ENCODE assay signal across 16 cellular contexts in the genomic region with DNA sequence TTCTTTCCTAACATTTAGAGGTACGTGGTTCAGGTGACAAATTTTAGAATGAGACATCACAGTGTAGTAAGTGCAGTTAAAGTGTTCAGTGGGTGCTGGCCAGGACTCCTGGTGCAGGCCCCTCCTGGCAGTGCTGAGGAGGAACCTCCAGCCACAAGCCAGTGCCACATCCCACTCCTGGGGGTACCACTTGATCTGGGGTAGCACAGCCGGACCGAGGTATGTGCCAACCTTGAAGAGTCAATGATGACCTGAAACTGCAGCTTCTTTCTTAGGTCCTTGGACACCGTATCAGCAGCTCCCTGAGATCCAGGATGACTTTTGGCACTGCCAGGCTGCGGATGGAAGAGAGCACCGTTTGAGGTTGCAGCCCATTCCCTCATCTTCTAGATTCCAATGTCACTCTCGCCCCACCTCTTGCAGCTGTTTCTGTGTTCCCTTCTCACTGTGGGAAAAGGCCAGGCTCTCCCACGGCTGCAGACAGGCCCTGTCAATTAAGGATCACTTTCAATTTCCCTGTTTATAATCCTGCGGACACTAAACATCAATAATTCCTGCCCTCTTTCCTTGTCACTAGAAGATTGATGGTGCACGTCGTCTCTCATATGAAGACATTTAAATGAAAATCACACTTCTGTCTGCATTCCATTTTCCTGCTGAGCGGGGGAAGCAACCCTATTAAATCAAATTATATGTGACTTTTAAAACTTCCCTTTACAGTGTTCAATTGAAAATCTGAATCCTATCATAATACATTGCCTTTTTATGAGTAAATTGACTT.
DNase-seq lines count a peak whose midpoint lies in the region; ATAC-seq and TF ChIP-seq lines count a peak whose summit lies in the region.
"Had no signal": no experiment of that assay in that cellular context is flagged by ENCODE, and none has a peak within 500 bp of the region (broad histone marks: within the 10 kb centered on the region; RNA-seq: fewer than 3 reads in every experiment).

No MANE protein-coding gene starts in this region.

- no peak overlapping the region for H3K27ac Mint-ChIP-seq in H9
- H3K27ac Mint-ChIP-seq: B cell; CD4-positive, alpha-beta T cell had no signal

- no peak overlapping the region for H3K27ac ChIP-seq in H9 (ENCODE audit: insufficient read length, low read depth, low read length)
- no peak overlapping the region for H3K27ac ChIP-seq in neural cell (ENCODE audit: low read length)
- H3K27ac ChIP-seq: GM23248 had no signal

- peak overlapping the region; percentile 22 for H4K5ac ChIP-seq in H9 (ENCODE audit: insufficient read length, low read depth, low read length)

- no peak overlapping the region for H3K4me3 ChIP-seq in neural cell (ENCODE audit: low read length)
- H3K4me3 ChIP-seq: GM12878, GM23248 had no signal

- H2BK12ac ChIP-seq in H9 (ENCODE audit: insufficient read length, low read depth, low read length): no peak overlapping the region

- H3K36me3 Mint-ChIP-seq in H9 (ENCODE audit: insufficient read depth in 1 of 3, low read depth in 3 of 3): peaks cover 1 to 9% (median 9%) of the 10 kb centered on the region in 3 experiments; a peak in 6 of 7 replicates

- no peak overlapping the region for H3K4ac ChIP-seq in H9 (ENCODE audit: low read depth, low read length)

- no peak for TF ChIP-seq RAD21 in neural cell (conservative IDR thresholded peaks at IDR 0.05)

- H3K9ac ChIP-seq in H9 (ENCODE audit: extremely low read depth, insufficient read length, low read length) (no peak overlapping the region), neural cell (ENCODE audit: low read length) (no peak overlapping the region)
- H3K9ac ChIP-seq: GM23248 had no signal

- H3K4me2 ChIP-seq in H9 (ENCODE audit: insufficient read depth, insufficient read length, low read length) (no peak overlapping the region), neural cell (ENCODE audit: low read length) (no peak overlapping the region)

- H4K20me1 ChIP-seq in H9 (ENCODE audit: control insufficient read depth, insufficient read depth, insufficient read length) (no peaks in the 10 kb centered on the region), neural cell (ENCODE audit: insufficient read depth) (no peaks in the 10 kb centered on the region)

- H2AK5ac ChIP-seq in H9 (ENCODE audit: insufficient read length, low read length): no peak overlapping the region

- H3K18ac ChIP-seq in H9 (ENCODE audit: insufficient read length, low read depth, low read length): no peak overlapping the region

- H2AFZ ChIP-seq in H9 (ENCODE audit: low read length): no peak overlapping the region
- no peak overlapping the region for H2AFZ ChIP-seq in neural cell (ENCODE audit: low read depth, low read length)
- H2AFZ ChIP-seq: GM23248 had no signal

- H4K91ac ChIP-seq in H9 (ENCODE audit: insufficient read length, low read depth, low read length): no peak overlapping the region

- H4K8ac ChIP-seq in H9 (replicated peaks; ENCODE audit: insufficient read length, low read depth, low read length): no peak overlapping the region

- no peak overlapping the region for H3K56ac ChIP-seq in H9 (ENCODE audit: insufficient read length, low read depth, low read length)

- no peaks in the 10 kb centered on the region for H3K23me2 ChIP-seq in H9 (ENCODE audit: insufficient read length, low read depth, low read length, poor library complexity, severe bottlenecking)

- H3K4me3 Mint-ChIP-seq in H9: no peak overlapping the region
- H3K4me3 Mint-ChIP-seq: B cell; CD4-positive, alpha-beta T cell had no signal

- H2BK15ac ChIP-seq in H9 (ENCODE audit: low read depth, low read length): no peak overlapping the region

- H3K9me2 ChIP-seq in neural cell (ENCODE audit: insufficient read depth, low read length): no peaks in the 10 kb centered on the region

- no peak overlapping the region for H2BK5ac ChIP-seq in H9 (ENCODE audit: insufficient read length, low read length)

- no peaks in the 10 kb centered on the region for H3K79me2 ChIP-seq in H9 (ENCODE audit: insufficient read depth, low read length)
- H3K79me2 ChIP-seq in neural cell (replicated peaks; ENCODE audit: insufficient read depth, low read length): no peaks in the 10 kb centered on the region

- TF ChIP-seq CTCF in H9 (conservative IDR thresholded peaks at IDR 0.05) (no peak), neural cell (IDR thresholded peaks at IDR 0.05; ENCODE audit: poor library complexity, severe bottlenecking) (no peak)

- no peak overlapping the region for H2BK20ac ChIP-seq in H9 (ENCODE audit: low read depth, low read length, poor library complexity, severe bottlenecking)

- no peaks in the 10 kb centered on the region for H3F3A ChIP-seq in neural cell (ENCODE audit: insufficient read depth, low read length, poor library complexity, severe bottlenecking)

- H3K4me1 Mint-ChIP-seq in H9: no peaks in the 10 kb centered on the region
- H3K4me1 Mint-ChIP-seq: B cell had no signal

- no peak overlapping the region for H3K23ac ChIP-seq in H9 (ENCODE audit: insufficient read length, low read depth, low read length)

- no peaks in the 10 kb centered on the region for H3K36me3 ChIP-seq in neural cell (ENCODE audit: insufficient read depth, low read length)

- H3K9me3 ChIP-seq in H9 (ENCODE audit: control insufficient read depth, low read depth, low read length) (peaks cover 5% of the 10 kb centered on the region), neural cell (ENCODE audit: low read length) (no peaks in the 10 kb centered on the region)

- peak; percentile 54 for TF ChIP-seq EP300 in neural cell (conservative IDR thresholded peaks at IDR 0.05; ENCODE audit: poor library complexity, severe bottlenecking)

- H3K27me3 Mint-ChIP-seq in H9 (ENCODE audit: low read depth): peaks cover 9% of the 10 kb centered on the region

- no peak overlapping the region for H3K14ac ChIP-seq in H9 (ENCODE audit: insufficient read depth, low read length)

- no peak for DNase-seq in H9
- peak; percentile 19 for DNase-seq in ecto neural progenitor cell (ENCODE audit: low spot score)
- peak; percentile 34 for DNase-seq in putamen (ENCODE audit: low spot score)
- no peak for DNase-seq in iPS-NIHi11 (ENCODE audit: low spot score)
- no peak for DNase-seq in NCI-H2196 (lab: John Stamatoyannopoulos, UW; ENCODE audit: unreplicated experiment)
- DNase-seq in SIG-M5 (lab: John Stamatoyannopoulos, UW): no peak
- DNase-seq: C1 segment of cervical spinal cord; Calu3; CD4-positive, alpha-beta T cell; DMS 273 treated with DMSO at 0.1 percent for 48 hours; DMS79; GM23248 had no signal

- H2BK120ac ChIP-seq in H9 (ENCODE audit: low read depth, low read length, poor library complexity, severe bottlenecking): no peak overlapping the region

- ATAC-seq in HG03045 (IDR thresholded peaks at IDR 0.05; ENCODE audit: unreplicated experiment): no peak
- ATAC-seq: GM12878 had no signal

- no peak overlapping the region for H3T11ph ChIP-seq in H9 (ENCODE audit: low read length)

- H3K79me1 ChIP-seq in H9 (ENCODE audit: insufficient read depth, low read depth, low read length, poor library complexity, severe bottlenecking): no peaks in the 10 kb centered on the region

- peaks cover 14 to 18% of the 10 kb centered on the region in 2 experiments; a peak in 4 of 5 replicates for H3K9me3 Mint-ChIP-seq in H9
- H3K9me3 Mint-ChIP-seq: CD4-positive, alpha-beta T cell had no signal

- H3K4me1 ChIP-seq in H9 (ENCODE audit: insufficient read depth, low read length): no peaks in the 10 kb centered on the region

- H3K27me3 ChIP-seq in H9 (ENCODE audit: insufficient read depth, low read length) (no peaks in the 10 kb centered on the region), neural cell (ENCODE audit: insufficient read depth, low read depth, low read length) (peaks cover 35% of the 10 kb centered on the region)

- WGBS in H9 (ENCODE audit: extremely low coverage, insufficient read length, low lambda C conversion rate): no CpG with 5 or more reads among the region's 12 CpGs

TF ChIP-seq in neural cell, 6 proteins besides CTCF, POLR2A, EP300 and RAD21:
- peak; percentile 73 for TF ChIP-seq POLR2AphosphoS5 (IDR thresholded peaks at IDR 0.05)
- no peak for TF ChIP-seq MXI1 (conservative IDR thresholded peaks at IDR 0.05; ENCODE audit: poor library complexity, severe bottlenecking)
- TF ChIP-seq, protein P1, sequence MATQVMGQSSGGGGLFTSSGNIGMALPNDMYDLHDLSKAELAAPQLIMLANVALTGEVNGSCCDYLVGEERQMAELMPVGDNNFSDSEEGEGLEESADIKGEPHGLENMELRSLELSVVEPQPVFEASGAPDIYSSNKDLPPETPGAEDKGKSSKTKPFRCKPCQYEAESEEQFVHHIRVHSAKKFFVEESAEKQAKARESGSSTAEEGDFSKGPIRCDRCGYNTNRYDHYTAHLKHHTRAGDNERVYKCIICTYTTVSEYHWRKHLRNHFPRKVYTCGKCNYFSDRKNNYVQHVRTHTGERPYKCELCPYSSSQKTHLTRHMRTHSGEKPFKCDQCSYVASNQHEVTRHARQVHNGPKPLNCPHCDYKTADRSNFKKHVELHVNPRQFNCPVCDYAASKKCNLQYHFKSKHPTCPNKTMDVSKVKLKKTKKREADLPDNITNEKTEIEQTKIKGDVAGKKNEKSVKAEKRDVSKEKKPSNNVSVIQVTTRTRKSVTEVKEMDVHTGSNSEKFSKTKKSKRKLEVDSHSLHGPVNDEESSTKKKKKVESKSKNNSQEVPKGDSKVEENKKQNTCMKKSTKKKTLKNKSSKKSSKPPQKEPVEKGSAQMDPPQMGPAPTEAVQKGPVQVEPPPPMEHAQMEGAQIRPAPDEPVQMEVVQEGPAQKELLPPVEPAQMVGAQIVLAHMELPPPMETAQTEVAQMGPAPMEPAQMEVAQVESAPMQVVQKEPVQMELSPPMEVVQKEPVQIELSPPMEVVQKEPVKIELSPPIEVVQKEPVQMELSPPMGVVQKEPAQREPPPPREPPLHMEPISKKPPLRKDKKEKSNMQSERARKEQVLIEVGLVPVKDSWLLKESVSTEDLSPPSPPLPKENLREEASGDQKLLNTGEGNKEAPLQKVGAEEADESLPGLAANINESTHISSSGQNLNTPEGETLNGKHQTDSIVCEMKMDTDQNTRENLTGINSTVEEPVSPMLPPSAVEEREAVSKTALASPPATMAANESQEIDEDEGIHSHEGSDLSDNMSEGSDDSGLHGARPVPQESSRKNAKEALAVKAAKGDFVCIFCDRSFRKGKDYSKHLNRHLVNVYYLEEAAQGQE (IDR thresholded peaks at IDR 0.05; ENCODE audit: borderline replicate concordance): no peak
- no peak for TF ChIP-seq TAF1 (IDR thresholded peaks at IDR 0.05; ENCODE audit: low read depth)
TF ChIP-seq in neural cell: peak in this region for 1.

Comparison
In these comparisons a context has a peak if more than half of its experiments do, and no peak if none do; other contexts are left out.
1. DNase-seq: peak in ecto neural progenitor cell (single experiment) and putamen (single experiment); none in H9 (single experiment), iPS-NIHi11 (single experiment), NCI-H2196 (single experiment) and SIG-M5 (single experiment).